1 cellular context compared by ENCODE assay signal in the genomic region with DNA sequence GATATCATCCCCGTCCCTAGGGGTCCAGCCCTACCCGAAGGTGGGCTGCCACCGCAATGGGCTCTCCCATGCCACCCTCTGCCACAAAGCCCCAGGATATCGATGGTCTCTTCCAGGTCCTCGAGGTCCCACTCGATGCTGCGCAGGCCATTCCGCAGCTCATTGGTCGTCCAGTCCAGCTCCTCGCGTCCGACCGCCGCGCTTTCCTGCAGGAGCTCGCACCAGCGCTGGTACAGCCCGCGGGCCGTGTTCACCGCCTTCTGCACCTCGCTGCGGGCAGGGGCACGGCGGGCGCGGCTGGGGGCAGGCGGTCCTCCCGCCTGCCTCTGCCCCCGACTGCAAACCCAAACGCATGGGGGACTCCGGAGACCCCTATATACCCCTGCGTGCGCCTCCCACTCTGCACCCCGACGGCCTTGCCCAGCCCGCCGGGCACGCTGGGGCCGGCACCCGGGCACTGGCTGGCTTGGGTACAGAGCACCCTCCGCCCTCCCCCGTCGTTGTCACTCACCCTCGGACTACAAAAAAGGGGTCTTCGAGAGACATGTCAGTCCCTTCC.
TF ChIP-seq lines count a peak whose summit lies in the region.

No MANE protein-coding gene starts in this region.

TF ChIP-seq in endothelial cell of umbilical vein, 7 proteins besides CTCF, POLR2A, EP300 and RAD21:
- TF ChIP-seq GATA2 (IDR thresholded peaks at IDR 0.05; ENCODE audit: insufficient read depth, insufficient read length, low read depth, low read length) (no peak), MYC (IDR thresholded peaks at IDR 0.05; ENCODE audit: low read depth, low read length) (no peak), FOS (IDR thresholded peaks at IDR 0.05; ENCODE audit: borderline replicate concordance, insufficient read depth, low read length) (no peak), POLR2AphosphoS5 (IDR thresholded peaks at IDR 0.05; ENCODE audit: insufficient read depth, low read depth, low read length) (no peak), EZH2 (IDR thresholded peaks at IDR 0.05; ENCODE audit: borderline replicate concordance, low read depth, low read length, severe bottlenecking) (no peak), JUN (IDR thresholded peaks at IDR 0.05; ENCODE audit: borderline replicate concordance, insufficient read depth, insufficient read length, low read depth) (no peak), MAX (IDR thresholded peaks at IDR 0.05; ENCODE audit: insufficient read depth, insufficient read length) (no peak)
